ENCODE assay signal across 11 cellular contexts in genomic region chr19:32403291-32403995, GRCh38. TPM values are rescaled to one million over a fixed set of nuclear protein-coding genes. Genes with fewer than 3 reads are reported as not detected.
DNase-seq lines count a peak whose midpoint lies in the region; ATAC-seq, FAIRE-seq and TF ChIP-seq lines count a peak whose summit lies in the region.
"Had no signal": no experiment of that assay in that cellular context is flagged by ENCODE, and none has a peak within 500 bp of the region (broad histone marks: within the 10 kb centered on the region; RNA-seq: fewer than 3 reads in every experiment).

No MANE protein-coding gene starts in this region.

- H3K9me2 ChIP-seq in SU-DHL-6 (replicated peaks; ENCODE audit: insufficient read depth, low read length), result no peaks in the 10 kb centered on the region

- H2AFZ ChIP-seq in HepG2 (ENCODE audit: low read length) (no peak overlapping the region), SU-DHL-6 (ENCODE audit: low read depth, low read length, severe bottlenecking) (no peak overlapping the region), fibroblast of lung (ENCODE audit: low read length) (no peak overlapping the region)

- no peak for TF ChIP-seq RAD21 in HepG2 (CRISPR knock-in tag; IDR thresholded peaks at IDR 0.05)

- H3K9ac ChIP-seq in HepG2 (ENCODE audit: insufficient read depth, low read depth, low read length), result no peak overlapping the region
- no peak overlapping the region for H3K9ac ChIP-seq in SU-DHL-6 (ENCODE audit: low read length)
- H3K9ac ChIP-seq in fibroblast of lung (ENCODE audit: insufficient read depth, low read length), result no peak overlapping the region

- H3K4me1 ChIP-seq in HepG2 (ENCODE audit: insufficient read depth, low read length) (peaks cover 37% of the 10 kb centered on the region), right lobe of liver (peaks cover 0 to 19% (median 2%) of the 10 kb centered on the region in 4 donors), fibroblast of lung (ENCODE audit: control insufficient read depth, extremely low read depth, insufficient read depth, low read length) (peaks cover 3% of the 10 kb centered on the region)

- DNase-seq in HepG2 (ENCODE audit: low spot score) (no peak), right lobe of liver (no peak), fibroblast of lung (ENCODE audit: low read depth in 2 of 2) (no peak), globus pallidus (ENCODE audit: low spot score) (no peak), D721Med (ENCODE audit: insufficient read length, low spot score) (no peak), 8988T (no peak)
- DNase-seq: NCI-H524 treated with DMSO at 0.1 percent for 48 hours; stimulated activated CD4-positive, alpha-beta T cell treated with anti-CD3 and anti-CD28 coated beads, Interleukin-1b, Interleukin-23, amount 100 ng/mL, for 48 hours had no signal

- H3K4me3 ChIP-seq in HepG2 (replicated peaks in 1 of 3; ENCODE audit: insufficient read depth in 1 of 3, low read depth in 2 of 3, low read length in 3 of 3) (no peak overlapping the region), right lobe of liver (no peak overlapping the region), SU-DHL-6 (ENCODE audit: insufficient read depth, low read length, poor library complexity, severe bottlenecking) (no peak overlapping the region), fibroblast of lung (replicated peaks in 1 of 4; ENCODE audit: control extremely low read depth in 1 of 4, insufficient read depth in 1 of 4, low read depth in 3 of 4, low read length in 4 of 4) (no peak overlapping the region)

- no peaks in the 10 kb centered on the region for H4K20me1 ChIP-seq in HepG2 (ENCODE audit: insufficient read depth, low read length)
- H4K20me1 ChIP-seq in SU-DHL-6 (ENCODE audit: low read depth, low read length), result no peaks in the 10 kb centered on the region
- no peaks in the 10 kb centered on the region for H4K20me1 ChIP-seq in fibroblast of lung (ENCODE audit: control insufficient read depth, extremely low read depth, insufficient read depth, low read length)
- H4K20me1 ChIP-seq: BLaER1 had no signal

- no peak for TF ChIP-seq EP300 in HepG2 (IDR thresholded peaks at IDR 0.05; ENCODE audit: low read depth in 2 of 2, low read length in 2 of 2)
- TF ChIP-seq EP300 in HepG2 (CRISPR knock-in tag; IDR thresholded peaks at IDR 0.05; ENCODE audit: borderline replicate concordance), result no peak

- peaks cover 24% of the 10 kb centered on the region for H3K79me2 ChIP-seq in HepG2 (ENCODE audit: insufficient read depth, low read length)
- H3K79me2 ChIP-seq in SU-DHL-6 (ENCODE audit: insufficient read depth, low read length), result peaks cover 24% of the 10 kb centered on the region; the same call in 1 of the 2 replicates
- peaks cover 11% of the 10 kb centered on the region for H3K79me2 ChIP-seq in fibroblast of lung (ENCODE audit: control insufficient read depth, insufficient read depth, low read length)

- H3K27me3 ChIP-seq in HepG2 (ENCODE audit: control insufficient read depth in 1 of 2, insufficient read depth in 2 of 2, low read length in 2 of 2) (no peaks in the 10 kb centered on the region; a peak in 1 of 5 replicates), right lobe of liver (no peaks in the 10 kb centered on the region), SU-DHL-6 (ENCODE audit: low read length) (no peaks in the 10 kb centered on the region), fibroblast of lung (ENCODE audit: control insufficient read depth, insufficient read depth, low read length) (no peaks in the 10 kb centered on the region)
- H3K27me3 ChIP-seq: BLaER1 had no signal

- in situ Hi-C loops in HepG2 (cut with HindIII; ENCODE audit: extremely low pct_ligation_motif_present, low pct_unique_long_range_greater_than_20kb), result no loop called here

- H3K36me3 ChIP-seq in HepG2 (replicated peaks in 1 of 2; ENCODE audit: control insufficient read depth in 1 of 2, insufficient read depth in 2 of 2, low read length in 2 of 2) (0 out of 5 replicates have a peak, but pooled peaks cover 1 to 5% of the 10 kb centered on the region in 2 experiments), right lobe of liver (no peaks in the 10 kb centered on the region), SU-DHL-6 (ENCODE audit: low read length) (no peaks in the 10 kb centered on the region), fibroblast of lung (ENCODE audit: control insufficient read depth, insufficient read depth, low read length) (no peaks in the 10 kb centered on the region)

- FAIRE-seq in HepG2 (lab: Jason Lieb, UNC) (no peak), D721Med (lab: Jason Lieb, UNC) (no peak)

- H3K4me2 ChIP-seq in HepG2 (ENCODE audit: low read depth, low read length), result peak overlapping the region; percentile 87; the same call in 1 of the 2 replicates
- H3K4me2 ChIP-seq in SU-DHL-6 (ENCODE audit: low read depth, low read length, poor library complexity, severe bottlenecking), result peak overlapping the region; percentile 94
- peak overlapping the region; percentile 27 for H3K4me2 ChIP-seq in fibroblast of lung (ENCODE audit: extremely low read depth, insufficient read depth, low read length)

- TF ChIP-seq POLR2A in HepG2 (IDR thresholded peaks at IDR 0.05; ENCODE audit: insufficient read depth in 1 of 2, low read depth in 2 of 2, low read length in 2 of 2), result no peak
- no peak for TF ChIP-seq POLR2A in right lobe of liver (IDR thresholded peaks at IDR 0.05)

- TF ChIP-seq CTCF in HepG2 (CRISPR knock-in tag; IDR thresholded peaks at IDR 0.05) (no peak), right lobe of liver (IDR thresholded peaks at IDR 0.05) (no peak), SU-DHL-6 (IDR thresholded peaks at IDR 0.05; ENCODE audit: insufficient read depth, low read length, poor library complexity, severe bottlenecking) (no peak), fibroblast of lung (conservative IDR thresholded peaks at IDR 0.05 in 1 of 2, IDR thresholded peaks at IDR 0.05 in 1 of 2; ENCODE audit: low read depth in 1 of 2, low read length in 2 of 2) (no peak), D721Med (IDR thresholded peaks at IDR 0.05; ENCODE audit: insufficient read depth, missing control alignments) (no peak)

- POLR2A ChIA-PET in HepG2 (lab: Yijun Ruan, JAX), result no interaction called here

- WGBS in HepG2 (ENCODE audit: low lambda C conversion rate), result 93% methylated on average over 3 of the region's 5 CpGs
- 71% methylated on average over 2 of the region's 5 CpGs for WGBS in right lobe of liver (ENCODE audit: insufficient coverage, low coverage, low lambda C conversion rate, missing lambda C conversion rate)

- CTCF ChIA-PET in HepG2 (lab: Yijun Ruan, JAX; ENCODE audit: low intra/inter-chr PET ratio, low total read pairs), result no interaction called here

- H3K27ac ChIP-seq in HepG2 (ENCODE audit: extremely low read length, insufficient read depth, low read length) (no peak overlapping the region), right lobe of liver (no peak overlapping the region), SU-DHL-6 (ENCODE audit: low read depth, low read length) (no peak overlapping the region), fibroblast of lung (ENCODE audit: insufficient read depth, low read length) (no peak overlapping the region)

- no peaks in the 10 kb centered on the region for H3F3A ChIP-seq in SU-DHL-6 (ENCODE audit: insufficient read depth)

- no peaks in the 10 kb centered on the region for H3K9me3 ChIP-seq in HepG2 (ENCODE audit: low read length)
- no peaks in the 10 kb centered on the region for H3K9me3 ChIP-seq in right lobe of liver
- H3K9me3 ChIP-seq in SU-DHL-6 (ENCODE audit: insufficient read depth, low read length), result no peaks in the 10 kb centered on the region
- H3K9me3 ChIP-seq in fibroblast of lung (ENCODE audit: control insufficient read depth, insufficient read depth, low read depth, low read length), result no peaks in the 10 kb centered on the region
- H3K9me3 ChIP-seq: BLaER1 had no signal

- intact Hi-C loops in HepG2 (cut with micrococcal nuclease; ENCODE audit: unreplicated experiment) (no loop called here), right lobe of liver (cut with DNase I) (no loop called here)

- BruUV-seq in HepG2 (replicated peaks; lab: Mats Ljungman, UMichigan), result no TSS peak

- ATAC-seq in HepG2, result no peak
- ATAC-seq in right lobe of liver, result no peak
- ATAC-seq in GM21786 (IDR thresholded peaks at IDR 0.05; ENCODE audit: unreplicated experiment), result no peak

RNA-seq across cellular contexts. Expression of gene DPY19L3, which starts 2.1 kb away (rescaled TPM):
- total RNA-seq in HepG2 (2016; rRNA removed; fragmentation: Illumina TruSeq; extraction: Trizol), result 9.8 and 25.2 TPM in 2 replicates
- total RNA-seq in HepG2 (2016; cell fraction: cytosol; rRNA removed; fragmentation: Illumina TruSeq; extraction: Trizol; ENCODE audit: low read depth), result 1.6 and 2.4 TPM in 2 replicates
- total RNA-seq in HepG2 (2016; cell fraction: insoluble cytoplasmic fraction; rRNA removed; fragmentation: Illumina TruSeq; extraction: Trizol), result 11.2 and 21.8 TPM in 2 replicates
- 5.2 and 5.7 TPM in 2 replicates for total RNA-seq in HepG2 (2016; cell fraction: membrane; rRNA removed; fragmentation: Illumina TruSeq; extraction: Trizol)
- 53.6 and 61.6 TPM in 2 replicates for total RNA-seq in HepG2 (2016; cell fraction: nucleus; rRNA removed; fragmentation: Illumina TruSeq; extraction: Trizol)
- 21.6 and 22.9 TPM in 2 replicates for polyA plus RNA-seq in HepG2 (2011; rRNA removed)
- 14.4 and 15.5 TPM in 2 replicates for polyA plus RNA-seq in HepG2 (2011; cell fraction: cytosol; rRNA removed)
- polyA plus RNA-seq in HepG2 (2011; cell fraction: nucleus; rRNA removed), result 117 and 122 TPM in 2 replicates
- polyA plus RNA-seq in HepG2 (2012), result 15.6 and 16.7 TPM in 2 replicates
- polyA plus RNA-seq in HepG2 (2016; cell fraction: cytosol; fragmentation: Illumina TruSeq; extraction: Trizol; ENCODE audit: low read depth), result 0.78 and 0.86 TPM in 2 replicates
- polyA plus RNA-seq in HepG2 (2016; cell fraction: insoluble cytoplasmic fraction; fragmentation: Illumina TruSeq; extraction: Trizol; ENCODE audit: low read depth), result 7.6 and 8.8 TPM in 2 replicates
- polyA plus RNA-seq in HepG2 (2016; cell fraction: membrane; fragmentation: Illumina TruSeq; extraction: Trizol; ENCODE audit: low read depth), result 3.2 and 3.3 TPM in 2 replicates
- polyA plus RNA-seq in HepG2 (2016; cell fraction: nucleus; fragmentation: Illumina TruSeq; extraction: Trizol; ENCODE audit: insufficient read depth, low read depth), result 60.1 and 76.3 TPM in 2 replicates
- 25.0 and 30.6 TPM in 2 replicates for polyA minus RNA-seq in HepG2 (2011; rRNA and poly(A)+ RNA removed; ENCODE audit: low replicate concordance)
- polyA minus RNA-seq in HepG2 (2011; cell fraction: cytosol; rRNA and poly(A)+ RNA removed), result 22.8 and 24.8 TPM in 2 replicates
- 128 and 146 TPM in 2 replicates for polyA minus RNA-seq in HepG2 (2011; cell fraction: nucleus; rRNA and poly(A)+ RNA removed)
- total RNA-seq in right lobe of liver, result 10 to 100 TPM in 4 of 6 experiments, 1 to 10 TPM in 2; 8.0 to 13.5 (median 12.4) TPM
- 17.5 and 18.8 TPM in 2 replicates for total RNA-seq in fibroblast of lung
- 24.2 and 31.9 TPM in 2 replicates for polyA plus RNA-seq in fibroblast of lung
- 11.3 and 15.3 TPM in 2 replicates for polyA plus RNA-seq in fibroblast of lung (2012)
- polyA minus RNA-seq in fibroblast of lung (ENCODE audit: low replicate concordance), result 46.6 and 80.8 TPM in 2 replicates

RNA-seq across cellular contexts. Expression of gene ZNF507, which starts 58.0 kb away (rescaled TPM):
- total RNA-seq in HepG2 (2016; rRNA removed; fragmentation: Illumina TruSeq; extraction: Trizol) (7.3 and 16.4 TPM in 2 replicates), right lobe of liver (10 to 100 TPM in 2 of 6 experiments, 1 to 10 TPM in 4; 7.1 to 10.9 (median 9.1) TPM), fibroblast of lung (11.3 and 12.1 TPM in 2 replicates)
- total RNA-seq in HepG2 (2016; cell fraction: cytosol; rRNA removed; fragmentation: Illumina TruSeq; extraction: Trizol; ENCODE audit: low read depth), result 1.8 TPM in 2 replicates
- 6.3 and 13.8 TPM in 2 replicates for total RNA-seq in HepG2 (2016; cell fraction: insoluble cytoplasmic fraction; rRNA removed; fragmentation: Illumina TruSeq; extraction: Trizol)
- total RNA-seq in HepG2 (2016; cell fraction: membrane; rRNA removed; fragmentation: Illumina TruSeq; extraction: Trizol), result 5.9 and 7.7 TPM in 2 replicates
- total RNA-seq in HepG2 (2016; cell fraction: nucleus; rRNA removed; fragmentation: Illumina TruSeq; extraction: Trizol), result 17.9 and 18.0 TPM in 2 replicates
- polyA plus RNA-seq in HepG2 (2011; rRNA removed) (9.3 and 10.9 TPM in 2 replicates), fibroblast of lung (15.6 and 17.8 TPM in 2 replicates)
- 4.4 and 7.4 TPM in 2 replicates for polyA plus RNA-seq in HepG2 (2011; cell fraction: cytosol; rRNA removed)
- polyA plus RNA-seq in HepG2 (2011; cell fraction: nucleus; rRNA removed), result 9.6 and 11.6 TPM in 2 replicates
- 8.5 and 10.8 TPM in 2 replicates for polyA plus RNA-seq in HepG2 (2012)
- 0.23 and 0.26 TPM in 2 replicates for polyA plus RNA-seq in HepG2 (2016; cell fraction: cytosol; fragmentation: Illumina TruSeq; extraction: Trizol; ENCODE audit: low read depth)
- 12.0 TPM in 2 replicates for polyA plus RNA-seq in HepG2 (2016; cell fraction: insoluble cytoplasmic fraction; fragmentation: Illumina TruSeq; extraction: Trizol; ENCODE audit: low read depth)
- polyA plus RNA-seq in HepG2 (2016; cell fraction: membrane; fragmentation: Illumina TruSeq; extraction: Trizol; ENCODE audit: low read depth), result 1.4 and 1.5 TPM in 2 replicates
- polyA plus RNA-seq in HepG2 (2016; cell fraction: nucleus; fragmentation: Illumina TruSeq; extraction: Trizol; ENCODE audit: insufficient read depth, low read depth), result 20.3 and 21.4 TPM in 2 replicates
- 8.0 and 18.6 TPM in 2 replicates for polyA minus RNA-seq in HepG2 (2011; rRNA and poly(A)+ RNA removed; ENCODE audit: low replicate concordance)
- 8.3 and 12.6 TPM in 2 replicates for polyA minus RNA-seq in HepG2 (2011; cell fraction: cytosol; rRNA and poly(A)+ RNA removed)
- polyA minus RNA-seq in HepG2 (2011; cell fraction: nucleus; rRNA and poly(A)+ RNA removed), result 38.0 and 39.0 TPM in 2 replicates
- polyA plus RNA-seq in fibroblast of lung (2012), result 7.4 and 7.7 TPM in 2 replicates
- polyA minus RNA-seq in fibroblast of lung (ENCODE audit: low replicate concordance), result 3.2 and 8.2 TPM in 2 replicates

Comparison
In these comparisons a context has a peak if more than half of its experiments do, and no peak if none do; other contexts are left out.
1. H3K4me2 ChIP-seq: peak in every context shown above with its lines; median percentile 94 in SU-DHL-6; 87 in HepG2; 27 in fibroblast of lung.